In the genomic region with DNA sequence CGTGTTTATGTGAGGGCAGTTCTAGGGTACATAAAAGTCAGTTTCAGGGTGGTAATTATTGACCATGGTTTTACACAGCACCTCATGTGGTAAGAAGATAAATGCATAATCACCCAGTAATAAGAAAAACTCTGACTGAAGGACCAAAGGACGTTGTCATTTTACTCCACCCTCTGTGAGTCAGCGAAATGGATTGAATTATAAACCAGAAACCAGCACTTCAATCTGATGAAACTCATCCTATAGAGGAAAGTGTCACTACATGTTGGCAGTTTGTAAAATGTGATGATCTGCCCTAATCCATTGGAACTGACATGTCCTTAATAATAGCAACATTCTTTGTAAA, we compare ENCODE assay signal across 1 cellular context.
TF ChIP-seq lines count a peak whose summit lies in the region.

No MANE protein-coding gene starts in this region.

TF ChIP-seq in K562, 482 proteins besides CTCF, POLR2A, EP300 and RAD21 (continued from another document and continues in another):
- TF ChIP-seq, protein P1, sequence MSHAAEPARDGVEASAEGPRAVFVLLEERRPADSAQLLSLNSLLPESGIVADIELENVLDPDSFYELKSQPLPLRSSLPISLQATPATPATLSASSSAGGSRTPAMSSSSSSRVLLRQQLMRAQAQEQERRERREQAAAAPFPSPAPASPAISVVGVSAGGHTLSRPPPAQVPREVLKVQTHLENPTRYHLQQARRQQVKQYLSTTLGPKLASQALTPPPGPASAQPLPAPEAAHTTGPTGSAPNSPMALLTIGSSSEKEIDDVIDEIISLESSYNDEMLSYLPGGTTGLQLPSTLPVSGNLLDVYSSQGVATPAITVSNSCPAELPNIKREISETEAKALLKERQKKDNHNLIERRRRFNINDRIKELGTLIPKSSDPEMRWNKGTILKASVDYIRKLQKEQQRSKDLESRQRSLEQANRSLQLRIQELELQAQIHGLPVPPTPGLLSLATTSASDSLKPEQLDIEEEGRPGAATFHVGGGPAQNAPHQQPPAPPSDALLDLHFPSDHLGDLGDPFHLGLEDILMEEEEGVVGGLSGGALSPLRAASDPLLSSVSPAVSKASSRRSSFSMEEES (CRISPR knock-in tag; IDR thresholded peaks at IDR 0.05): no peak
- TF ChIP-seq ZNF507 (tag; conservative IDR thresholded peaks at IDR 0.05): no peak
- TF ChIP-seq, protein P2, sequence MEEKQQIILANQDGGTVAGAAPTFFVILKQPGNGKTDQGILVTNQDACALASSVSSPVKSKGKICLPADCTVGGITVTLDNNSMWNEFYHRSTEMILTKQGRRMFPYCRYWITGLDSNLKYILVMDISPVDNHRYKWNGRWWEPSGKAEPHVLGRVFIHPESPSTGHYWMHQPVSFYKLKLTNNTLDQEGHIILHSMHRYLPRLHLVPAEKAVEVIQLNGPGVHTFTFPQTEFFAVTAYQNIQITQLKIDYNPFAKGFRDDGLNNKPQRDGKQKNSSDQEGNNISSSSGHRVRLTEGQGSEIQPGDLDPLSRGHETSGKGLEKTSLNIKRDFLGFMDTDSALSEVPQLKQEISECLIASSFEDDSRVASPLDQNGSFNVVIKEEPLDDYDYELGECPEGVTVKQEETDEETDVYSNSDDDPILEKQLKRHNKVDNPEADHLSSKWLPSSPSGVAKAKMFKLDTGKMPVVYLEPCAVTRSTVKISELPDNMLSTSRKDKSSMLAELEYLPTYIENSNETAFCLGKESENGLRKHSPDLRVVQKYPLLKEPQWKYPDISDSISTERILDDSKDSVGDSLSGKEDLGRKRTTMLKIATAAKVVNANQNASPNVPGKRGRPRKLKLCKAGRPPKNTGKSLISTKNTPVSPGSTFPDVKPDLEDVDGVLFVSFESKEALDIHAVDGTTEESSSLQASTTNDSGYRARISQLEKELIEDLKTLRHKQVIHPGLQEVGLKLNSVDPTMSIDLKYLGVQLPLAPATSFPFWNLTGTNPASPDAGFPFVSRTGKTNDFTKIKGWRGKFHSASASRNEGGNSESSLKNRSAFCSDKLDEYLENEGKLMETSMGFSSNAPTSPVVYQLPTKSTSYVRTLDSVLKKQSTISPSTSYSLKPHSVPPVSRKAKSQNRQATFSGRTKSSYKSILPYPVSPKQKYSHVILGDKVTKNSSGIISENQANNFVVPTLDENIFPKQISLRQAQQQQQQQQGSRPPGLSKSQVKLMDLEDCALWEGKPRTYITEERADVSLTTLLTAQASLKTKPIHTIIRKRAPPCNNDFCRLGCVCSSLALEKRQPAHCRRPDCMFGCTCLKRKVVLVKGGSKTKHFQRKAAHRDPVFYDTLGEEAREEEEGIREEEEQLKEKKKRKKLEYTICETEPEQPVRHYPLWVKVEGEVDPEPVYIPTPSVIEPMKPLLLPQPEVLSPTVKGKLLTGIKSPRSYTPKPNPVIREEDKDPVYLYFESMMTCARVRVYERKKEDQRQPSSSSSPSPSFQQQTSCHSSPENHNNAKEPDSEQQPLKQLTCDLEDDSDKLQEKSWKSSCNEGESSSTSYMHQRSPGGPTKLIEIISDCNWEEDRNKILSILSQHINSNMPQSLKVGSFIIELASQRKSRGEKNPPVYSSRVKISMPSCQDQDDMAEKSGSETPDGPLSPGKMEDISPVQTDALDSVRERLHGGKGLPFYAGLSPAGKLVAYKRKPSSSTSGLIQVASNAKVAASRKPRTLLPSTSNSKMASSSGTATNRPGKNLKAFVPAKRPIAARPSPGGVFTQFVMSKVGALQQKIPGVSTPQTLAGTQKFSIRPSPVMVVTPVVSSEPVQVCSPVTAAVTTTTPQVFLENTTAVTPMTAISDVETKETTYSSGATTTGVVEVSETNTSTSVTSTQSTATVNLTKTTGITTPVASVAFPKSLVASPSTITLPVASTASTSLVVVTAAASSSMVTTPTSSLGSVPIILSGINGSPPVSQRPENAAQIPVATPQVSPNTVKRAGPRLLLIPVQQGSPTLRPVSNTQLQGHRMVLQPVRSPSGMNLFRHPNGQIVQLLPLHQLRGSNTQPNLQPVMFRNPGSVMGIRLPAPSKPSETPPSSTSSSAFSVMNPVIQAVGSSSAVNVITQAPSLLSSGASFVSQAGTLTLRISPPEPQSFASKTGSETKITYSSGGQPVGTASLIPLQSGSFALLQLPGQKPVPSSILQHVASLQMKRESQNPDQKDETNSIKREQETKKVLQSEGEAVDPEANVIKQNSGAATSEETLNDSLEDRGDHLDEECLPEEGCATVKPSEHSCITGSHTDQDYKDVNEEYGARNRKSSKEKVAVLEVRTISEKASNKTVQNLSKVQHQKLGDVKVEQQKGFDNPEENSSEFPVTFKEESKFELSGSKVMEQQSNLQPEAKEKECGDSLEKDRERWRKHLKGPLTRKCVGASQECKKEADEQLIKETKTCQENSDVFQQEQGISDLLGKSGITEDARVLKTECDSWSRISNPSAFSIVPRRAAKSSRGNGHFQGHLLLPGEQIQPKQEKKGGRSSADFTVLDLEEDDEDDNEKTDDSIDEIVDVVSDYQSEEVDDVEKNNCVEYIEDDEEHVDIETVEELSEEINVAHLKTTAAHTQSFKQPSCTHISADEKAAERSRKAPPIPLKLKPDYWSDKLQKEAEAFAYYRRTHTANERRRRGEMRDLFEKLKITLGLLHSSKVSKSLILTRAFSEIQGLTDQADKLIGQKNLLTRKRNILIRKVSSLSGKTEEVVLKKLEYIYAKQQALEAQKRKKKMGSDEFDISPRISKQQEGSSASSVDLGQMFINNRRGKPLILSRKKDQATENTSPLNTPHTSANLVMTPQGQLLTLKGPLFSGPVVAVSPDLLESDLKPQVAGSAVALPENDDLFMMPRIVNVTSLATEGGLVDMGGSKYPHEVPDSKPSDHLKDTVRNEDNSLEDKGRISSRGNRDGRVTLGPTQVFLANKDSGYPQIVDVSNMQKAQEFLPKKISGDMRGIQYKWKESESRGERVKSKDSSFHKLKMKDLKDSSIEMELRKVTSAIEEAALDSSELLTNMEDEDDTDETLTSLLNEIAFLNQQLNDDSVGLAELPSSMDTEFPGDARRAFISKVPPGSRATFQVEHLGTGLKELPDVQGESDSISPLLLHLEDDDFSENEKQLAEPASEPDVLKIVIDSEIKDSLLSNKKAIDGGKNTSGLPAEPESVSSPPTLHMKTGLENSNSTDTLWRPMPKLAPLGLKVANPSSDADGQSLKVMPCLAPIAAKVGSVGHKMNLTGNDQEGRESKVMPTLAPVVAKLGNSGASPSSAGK (IDR thresholded peaks at IDR 0.05): 0 out of 2 replicates have a peak, but pooled peaks have one; percentile 27
- TF ChIP-seq SP1 (CRISPR knock-in tag; IDR thresholded peaks at IDR 0.05): no peak
- TF ChIP-seq NR1H2 (CRISPR knock-in tag; IDR thresholded peaks at IDR 0.05): no peak
- peak; percentile 70 for TF ChIP-seq MAFK (IDR thresholded peaks at IDR 0.05; ENCODE audit: low read length)
- peak; percentile 89 for TF ChIP-seq NFE2 (IDR thresholded peaks at IDR 0.05; ENCODE audit: low read depth)
- no peak for TF ChIP-seq XRCC3 (IDR thresholded peaks at IDR 0.05)
- no peak for TF ChIP-seq ETV5 (CRISPR knock-in tag; IDR thresholded peaks at IDR 0.05; ENCODE audit: low read depth)
- no peak for TF ChIP-seq RBM15 (IDR thresholded peaks at IDR 0.05; ENCODE audit: insufficient read depth, low read length)
- no peak for TF ChIP-seq MYBL2 (IDR thresholded peaks at IDR 0.05; ENCODE audit: low read depth)
- no peak for TF ChIP-seq MYBL2 (CRISPR knock-in tag; IDR thresholded peaks at IDR 0.05; ENCODE audit: borderline replicate concordance)
- TF ChIP-seq EHMT2 (IDR thresholded peaks at IDR 0.05): no peak
- TF ChIP-seq NCOR1 (IDR thresholded peaks at IDR 0.05): peak; percentile 21
- TF ChIP-seq ZNF134 (CRISPR knock-in tag; conservative IDR thresholded peaks at IDR 0.05): no peak
- peak; percentile 68 for TF ChIP-seq BACH1 (tag; IDR thresholded peaks at IDR 0.05)
- no peak for TF ChIP-seq HMGN3 (IDR thresholded peaks at IDR 0.05; ENCODE audit: borderline replicate concordance, extremely low read depth, insufficient read length, low read depth, low read length)
- peak in 1 of 2 experiments; percentile 42; a peak in 1 of 4 replicates for TF ChIP-seq RCOR1 (IDR thresholded peaks at IDR 0.05; ENCODE audit: borderline replicate concordance in 1 of 2, low read depth in 2 of 2, low read length in 2 of 2)
- TF ChIP-seq NFE2L1 (tag; IDR thresholded peaks at IDR 0.05; ENCODE audit: borderline replicate concordance, low read depth): peak; percentile 43; the same call in 1 of the 2 replicates
- TF ChIP-seq MTA3 (IDR thresholded peaks at IDR 0.05; ENCODE audit: borderline replicate concordance): no peak
- TF ChIP-seq NUFIP1 (IDR thresholded peaks at IDR 0.05; ENCODE audit: partially characterized antibody): no peak
- TF ChIP-seq SAFB (IDR thresholded peaks at IDR 0.05; ENCODE audit: borderline replicate concordance, low read depth, low read length): no peak
- TF ChIP-seq, protein P3, sequence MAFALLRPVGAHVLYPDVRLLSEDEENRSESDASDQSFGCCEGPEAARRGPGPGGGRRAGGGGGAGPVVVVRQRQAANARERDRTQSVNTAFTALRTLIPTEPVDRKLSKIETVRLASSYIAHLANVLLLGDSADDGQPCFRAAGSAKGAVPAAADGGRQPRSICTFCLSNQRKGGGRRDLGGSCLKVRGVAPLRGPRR (CRISPR knock-in tag; IDR thresholded peaks at IDR 0.05): no peak
- TF ChIP-seq, protein P4, sequence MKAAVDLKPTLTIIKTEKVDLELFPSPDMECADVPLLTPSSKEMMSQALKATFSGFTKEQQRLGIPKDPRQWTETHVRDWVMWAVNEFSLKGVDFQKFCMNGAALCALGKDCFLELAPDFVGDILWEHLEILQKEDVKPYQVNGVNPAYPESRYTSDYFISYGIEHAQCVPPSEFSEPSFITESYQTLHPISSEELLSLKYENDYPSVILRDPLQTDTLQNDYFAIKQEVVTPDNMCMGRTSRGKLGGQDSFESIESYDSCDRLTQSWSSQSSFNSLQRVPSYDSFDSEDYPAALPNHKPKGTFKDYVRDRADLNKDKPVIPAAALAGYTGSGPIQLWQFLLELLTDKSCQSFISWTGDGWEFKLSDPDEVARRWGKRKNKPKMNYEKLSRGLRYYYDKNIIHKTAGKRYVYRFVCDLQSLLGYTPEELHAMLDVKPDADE (conservative IDR thresholded peaks at IDR 0.05; ENCODE audit: control insufficient read depth, low read depth, low read length): no peak
- no peak for TF ChIP-seq ZZZ3 (IDR thresholded peaks at IDR 0.05)
- TF ChIP-seq LEF1 (IDR thresholded peaks at IDR 0.05): no peak
- TF ChIP-seq, protein P5, sequence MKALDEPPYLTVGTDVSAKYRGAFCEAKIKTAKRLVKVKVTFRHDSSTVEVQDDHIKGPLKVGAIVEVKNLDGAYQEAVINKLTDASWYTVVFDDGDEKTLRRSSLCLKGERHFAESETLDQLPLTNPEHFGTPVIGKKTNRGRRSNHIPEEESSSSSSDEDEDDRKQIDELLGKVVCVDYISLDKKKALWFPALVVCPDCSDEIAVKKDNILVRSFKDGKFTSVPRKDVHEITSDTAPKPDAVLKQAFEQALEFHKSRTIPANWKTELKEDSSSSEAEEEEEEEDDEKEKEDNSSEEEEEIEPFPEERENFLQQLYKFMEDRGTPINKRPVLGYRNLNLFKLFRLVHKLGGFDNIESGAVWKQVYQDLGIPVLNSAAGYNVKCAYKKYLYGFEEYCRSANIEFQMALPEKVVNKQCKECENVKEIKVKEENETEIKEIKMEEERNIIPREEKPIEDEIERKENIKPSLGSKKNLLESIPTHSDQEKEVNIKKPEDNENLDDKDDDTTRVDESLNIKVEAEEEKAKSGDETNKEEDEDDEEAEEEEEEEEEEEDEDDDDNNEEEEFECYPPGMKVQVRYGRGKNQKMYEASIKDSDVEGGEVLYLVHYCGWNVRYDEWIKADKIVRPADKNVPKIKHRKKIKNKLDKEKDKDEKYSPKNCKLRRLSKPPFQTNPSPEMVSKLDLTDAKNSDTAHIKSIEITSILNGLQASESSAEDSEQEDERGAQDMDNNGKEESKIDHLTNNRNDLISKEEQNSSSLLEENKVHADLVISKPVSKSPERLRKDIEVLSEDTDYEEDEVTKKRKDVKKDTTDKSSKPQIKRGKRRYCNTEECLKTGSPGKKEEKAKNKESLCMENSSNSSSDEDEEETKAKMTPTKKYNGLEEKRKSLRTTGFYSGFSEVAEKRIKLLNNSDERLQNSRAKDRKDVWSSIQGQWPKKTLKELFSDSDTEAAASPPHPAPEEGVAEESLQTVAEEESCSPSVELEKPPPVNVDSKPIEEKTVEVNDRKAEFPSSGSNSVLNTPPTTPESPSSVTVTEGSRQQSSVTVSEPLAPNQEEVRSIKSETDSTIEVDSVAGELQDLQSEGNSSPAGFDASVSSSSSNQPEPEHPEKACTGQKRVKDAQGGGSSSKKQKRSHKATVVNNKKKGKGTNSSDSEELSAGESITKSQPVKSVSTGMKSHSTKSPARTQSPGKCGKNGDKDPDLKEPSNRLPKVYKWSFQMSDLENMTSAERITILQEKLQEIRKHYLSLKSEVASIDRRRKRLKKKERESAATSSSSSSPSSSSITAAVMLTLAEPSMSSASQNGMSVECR (CRISPR knock-in tag; IDR thresholded peaks at IDR 0.05): no peak
- no peak for TF ChIP-seq ZNF282 (CRISPR knock-in tag; IDR thresholded peaks at IDR 0.05)
- no peak for TF ChIP-seq ELF2 (CRISPR knock-in tag; IDR thresholded peaks at IDR 0.05)
- no peak for TF ChIP-seq TAF15 (IDR thresholded peaks at IDR 0.05; ENCODE audit: low read depth, low read length)
- peak; percentile 14; the same call in 1 of the 2 replicates for TF ChIP-seq CBFA2T3 (IDR thresholded peaks at IDR 0.05)
- no peak for TF ChIP-seq MAZ (CRISPR knock-in tag; conservative IDR thresholded peaks at IDR 0.05 in 1 of 2, IDR thresholded peaks at IDR 0.05 in 1 of 2)
- TF ChIP-seq TRIM28 (IDR thresholded peaks at IDR 0.05): no peak
- TF ChIP-seq, protein P6, sequence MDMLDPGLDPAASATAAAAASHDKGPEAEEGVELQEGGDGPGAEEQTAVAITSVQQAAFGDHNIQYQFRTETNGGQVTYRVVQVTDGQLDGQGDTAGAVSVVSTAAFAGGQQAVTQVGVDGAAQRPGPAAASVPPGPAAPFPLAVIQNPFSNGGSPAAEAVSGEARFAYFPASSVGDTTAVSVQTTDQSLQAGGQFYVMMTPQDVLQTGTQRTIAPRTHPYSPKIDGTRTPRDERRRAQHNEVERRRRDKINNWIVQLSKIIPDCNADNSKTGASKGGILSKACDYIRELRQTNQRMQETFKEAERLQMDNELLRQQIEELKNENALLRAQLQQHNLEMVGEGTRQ (CRISPR knock-in tag; IDR thresholded peaks at IDR 0.05): no peak
- no peak for TF ChIP-seq RHOXF2B (CRISPR knock-in tag; conservative IDR thresholded peaks at IDR 0.05)
- TF ChIP-seq ZC3H8 (IDR thresholded peaks at IDR 0.05): no peak
- TF ChIP-seq, protein P7, sequence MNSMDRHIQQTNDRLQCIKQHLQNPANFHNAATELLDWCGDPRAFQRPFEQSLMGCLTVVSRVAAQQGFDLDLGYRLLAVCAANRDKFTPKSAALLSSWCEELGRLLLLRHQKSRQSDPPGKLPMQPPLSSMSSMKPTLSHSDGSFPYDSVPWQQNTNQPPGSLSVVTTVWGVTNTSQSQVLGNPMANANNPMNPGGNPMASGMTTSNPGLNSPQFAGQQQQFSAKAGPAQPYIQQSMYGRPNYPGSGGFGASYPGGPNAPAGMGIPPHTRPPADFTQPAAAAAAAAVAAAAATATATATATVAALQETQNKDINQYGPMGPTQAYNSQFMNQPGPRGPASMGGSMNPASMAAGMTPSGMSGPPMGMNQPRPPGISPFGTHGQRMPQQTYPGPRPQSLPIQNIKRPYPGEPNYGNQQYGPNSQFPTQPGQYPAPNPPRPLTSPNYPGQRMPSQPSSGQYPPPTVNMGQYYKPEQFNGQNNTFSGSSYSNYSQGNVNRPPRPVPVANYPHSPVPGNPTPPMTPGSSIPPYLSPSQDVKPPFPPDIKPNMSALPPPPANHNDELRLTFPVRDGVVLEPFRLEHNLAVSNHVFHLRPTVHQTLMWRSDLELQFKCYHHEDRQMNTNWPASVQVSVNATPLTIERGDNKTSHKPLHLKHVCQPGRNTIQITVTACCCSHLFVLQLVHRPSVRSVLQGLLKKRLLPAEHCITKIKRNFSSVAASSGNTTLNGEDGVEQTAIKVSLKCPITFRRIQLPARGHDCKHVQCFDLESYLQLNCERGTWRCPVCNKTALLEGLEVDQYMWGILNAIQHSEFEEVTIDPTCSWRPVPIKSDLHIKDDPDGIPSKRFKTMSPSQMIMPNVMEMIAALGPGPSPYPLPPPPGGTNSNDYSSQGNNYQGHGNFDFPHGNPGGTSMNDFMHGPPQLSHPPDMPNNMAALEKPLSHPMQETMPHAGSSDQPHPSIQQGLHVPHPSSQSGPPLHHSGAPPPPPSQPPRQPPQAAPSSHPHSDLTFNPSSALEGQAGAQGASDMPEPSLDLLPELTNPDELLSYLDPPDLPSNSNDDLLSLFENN (IDR thresholded peaks at IDR 0.05; ENCODE audit: low read depth in 2 of 2, low read length in 2 of 2): no peak
